20 cellular contexts compared by ENCODE assay signal in the genomic region with DNA sequence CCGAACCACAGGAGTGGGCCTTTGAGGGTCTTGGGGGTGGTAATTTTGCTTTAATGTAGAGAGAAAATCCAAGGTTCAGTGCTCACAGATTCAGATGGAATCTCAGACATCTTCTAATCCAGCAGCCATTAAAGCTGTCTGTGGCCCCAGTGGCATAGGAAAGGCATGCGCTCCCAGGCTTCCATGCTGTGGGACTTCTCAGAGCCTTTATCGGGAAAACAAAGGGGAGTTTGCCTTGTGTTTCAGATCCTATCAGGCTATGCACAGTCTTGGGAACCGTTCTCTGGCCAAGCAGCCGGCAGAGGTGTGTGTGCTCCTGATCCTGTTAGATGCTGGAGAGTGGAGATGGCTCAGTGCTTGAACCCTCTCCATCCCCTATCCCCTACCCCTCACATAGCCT. TPM values are rescaled to one million over a fixed set of nuclear protein-coding genes. Genes with fewer than 3 reads are reported as not detected.
DNase-seq lines count a peak whose midpoint lies in the region; FAIRE-seq and TF ChIP-seq lines count a peak whose summit lies in the region.
"Had no signal": no experiment of that assay in that cellular context is flagged by ENCODE, and none has a peak within 500 bp of the region (broad histone marks: within the 10 kb centered on the region; RNA-seq: fewer than 3 reads in every experiment).

No MANE protein-coding gene starts in this region.

- no peak for TF ChIP-seq CTCF in colonic mucosa (IDR thresholded peaks at IDR 0.05)
- no peak for TF ChIP-seq CTCF in nephron (IDR thresholded peaks at IDR 0.05; ENCODE audit: unreplicated experiment in 3 of 3)

- no peaks in the 10 kb centered on the region for H3K9me3 Mint-ChIP-seq in nephron
- H3K9me3 Mint-ChIP-seq in activated T-helper 2 cell treated with anti-CD3 and anti-CD28 coated beads, Interferon-gamma antibody, Interleukin-2, Interleukin-4, amounts not matched to agents 10 μg/mL and 5 μg/mL and 100 μg/mL, durations not matched to agents 14 hours and 24 hours and 36 hours = no peaks in the 10 kb centered on the region
- H3K9me3 Mint-ChIP-seq in activated CD4-positive, alpha-beta memory T cell treated with anti-CD3 and anti-CD28 coated beads for 36 hours = no peaks in the 10 kb centered on the region
- H3K9me3 Mint-ChIP-seq: activated naive CD4-positive, alpha-beta T cell treated with anti-CD3 and anti-CD28 coated beads for 36 hours; CD4-positive, alpha-beta memory T cell; WTC11 had no signal

- H3K4me1 Mint-ChIP-seq in nephron = peaks cover 24% of the 10 kb centered on the region
- H3K4me1 Mint-ChIP-seq in activated T-helper 2 cell treated with anti-CD3 and anti-CD28 coated beads, Interferon-gamma antibody, Interleukin-2, Interleukin-4, amounts not matched to agents 10 μg/mL and 5 μg/mL and 100 μg/mL, durations not matched to agents 14 hours and 24 hours and 36 hours (ENCODE audit: low read depth) = no peaks in the 10 kb centered on the region
- no peaks in the 10 kb centered on the region for H3K4me1 Mint-ChIP-seq in activated CD4-positive, alpha-beta memory T cell treated with anti-CD3 and anti-CD28 coated beads for 36 hours (ENCODE audit: low read depth)
- H3K4me1 Mint-ChIP-seq: WTC11 had no signal

- H3K27ac Mint-ChIP-seq in nephron = peak overlapping the region in 2 of 3 experiments; percentile 78 to 92
- no peak overlapping the region for H3K27ac Mint-ChIP-seq in activated T-helper 2 cell treated with anti-CD3 and anti-CD28 coated beads, Interferon-gamma antibody, Interleukin-2, Interleukin-4, amounts not matched to agents 10 μg/mL and 5 μg/mL and 100 μg/mL, durations not matched to agents 14 hours and 24 hours and 36 hours
- H3K27ac Mint-ChIP-seq in activated CD4-positive, alpha-beta memory T cell treated with anti-CD3 and anti-CD28 coated beads for 36 hours = no peak overlapping the region
- H3K27ac Mint-ChIP-seq: activated naive CD4-positive, alpha-beta T cell treated with anti-CD3 and anti-CD28 coated beads for 36 hours; WTC11 had no signal

- CTCF ChIA-PET in activated CD4-positive, alpha-beta memory T cell treated with anti-CD3 and anti-CD28 coated beads for 36 hours (lab: Charles Lee) = interaction anchor here (4.4 to 6.3 kb wide), 2 partner anchors 12 to 44 kb away, joined by 15 to 45 read pairs; no protein-coding TSS in a partner anchor

- no peak overlapping the region for H3K4me3 Mint-ChIP-seq in nephron
- no peak overlapping the region for H3K4me3 Mint-ChIP-seq in activated T-helper 2 cell treated with anti-CD3 and anti-CD28 coated beads, Interferon-gamma antibody, Interleukin-2, Interleukin-4, amounts not matched to agents 10 μg/mL and 5 μg/mL and 100 μg/mL, durations not matched to agents 14 hours and 24 hours and 36 hours (ENCODE audit: low read depth)
- H3K4me3 Mint-ChIP-seq in activated CD4-positive, alpha-beta memory T cell treated with anti-CD3 and anti-CD28 coated beads for 36 hours = no peak overlapping the region
- H3K4me3 Mint-ChIP-seq: activated naive CD4-positive, alpha-beta T cell treated with anti-CD3 and anti-CD28 coated beads for 36 hours; CD4-positive, alpha-beta memory T cell; WTC11 had no signal

- no peaks in the 10 kb centered on the region for H3K9me3 ChIP-seq in colonic mucosa
- H3K9me3 ChIP-seq: MG63, ovary had no signal

- H3K27ac ChIP-seq in angular gyrus (ENCODE audit: low read depth, low read length) (peak overlapping the region; percentile 14), colonic mucosa (peak overlapping the region; percentile 73), temporal lobe (ENCODE audit: low read depth, low read length) (peak overlapping the region; percentile 84)
- H3K27ac ChIP-seq: GM23248, ovary had no signal

- H3K36me3 Mint-ChIP-seq in nephron (ENCODE audit: low read depth) = no peaks in the 10 kb centered on the region
- no peaks in the 10 kb centered on the region for H3K36me3 Mint-ChIP-seq in activated T-helper 2 cell treated with anti-CD3 and anti-CD28 coated beads, Interferon-gamma antibody, Interleukin-2, Interleukin-4, amounts not matched to agents 10 μg/mL and 5 μg/mL and 100 μg/mL, durations not matched to agents 14 hours and 24 hours and 36 hours (ENCODE audit: low read depth)
- H3K36me3 Mint-ChIP-seq in activated CD4-positive, alpha-beta memory T cell treated with anti-CD3 and anti-CD28 coated beads for 36 hours = no peaks in the 10 kb centered on the region
- H3K36me3 Mint-ChIP-seq: CD4-positive, alpha-beta memory T cell; WTC11 had no signal

- TF ChIP-seq POLR2A in GM12891 (IDR thresholded peaks at IDR 0.05; ENCODE audit: low read depth, low read length) = no peak

- no peak for DNase-seq in colonic mucosa
- no peak for DNase-seq in GM12891 (ENCODE audit: insufficient read length, low spot score)
- no peak for DNase-seq in activated T-helper 2 cell treated with anti-CD3 and anti-CD28 coated beads, Interferon-gamma antibody, Interleukin-2, Interleukin-4, amounts not matched to agents 10 μg/mL and 5 μg/mL and 100 μg/mL, durations not matched to agents 14 hours and 24 hours and 36 hours (ENCODE audit: low spot score)
- no peak for DNase-seq in activated CD4-positive, alpha-beta memory T cell treated with anti-CD3 and anti-CD28 coated beads for 36 hours
- DNase-seq: activated CD4-positive, alpha-beta T cell treated with anti-CD3 and anti-CD28 coated beads, Interleukin-2, amount 50 U/mL, for 4 hours; activated naive CD4-positive, alpha-beta T cell treated with anti-CD3 and anti-CD28 coated beads for 36 hours; aorta; CD4-positive, alpha-beta memory T cell; GF-D8; GM23248; IMR-90; MG63; NCI-H1436; NCI-H526 treated with DMSO at 0.1 percent for 48 hours; ovary; T-helper 9 cell had no signal

- peak overlapping the region in 1 of 2 donors; percentile 73 for H3K9ac ChIP-seq in colonic mucosa (ENCODE audit: low read depth in 2 of 2, low read length in 2 of 2)
- H3K9ac ChIP-seq: GM23248 had no signal

- POLR2A ChIA-PET in activated CD4-positive, alpha-beta memory T cell treated with anti-CD3 and anti-CD28 coated beads for 36 hours (lab: Charles Lee) = no interaction called here

- intact Hi-C loops in colonic mucosa (cut with DNase I) = no loop called here
- intact Hi-C loops in activated T-helper 2 cell treated with anti-CD3 and anti-CD28 coated beads, Interferon-gamma antibody, Interleukin-2, Interleukin-4, amounts not matched to agents 10 μg/mL and 5 μg/mL and 100 μg/mL, durations not matched to agents 14 hours and 24 hours and 36 hours (cut with micrococcal nuclease) = no loop called here
- intact Hi-C loops in activated CD4-positive, alpha-beta memory T cell treated with anti-CD3 and anti-CD28 coated beads for 36 hours (cut with micrococcal nuclease) = no loop called here

- H3K27me3 Mint-ChIP-seq in nephron (ENCODE audit: low read depth) = peaks cover 12% of the 10 kb centered on the region
- H3K27me3 Mint-ChIP-seq in activated T-helper 2 cell treated with anti-CD3 and anti-CD28 coated beads, Interferon-gamma antibody, Interleukin-2, Interleukin-4, amounts not matched to agents 10 μg/mL and 5 μg/mL and 100 μg/mL, durations not matched to agents 14 hours and 24 hours and 36 hours (ENCODE audit: low read depth) = peaks cover 30% of the 10 kb centered on the region
- peaks cover 18% of the 10 kb centered on the region for H3K27me3 Mint-ChIP-seq in activated CD4-positive, alpha-beta memory T cell treated with anti-CD3 and anti-CD28 coated beads for 36 hours

- no peak overlapping the region for H3K4me3 ChIP-seq in colonic mucosa
- H3K4me3 ChIP-seq: GM23248, MG63, ovary had no signal

- no peak for FAIRE-seq in GM12891 (lab: Jason Lieb, UNC)

- H3K27me3 ChIP-seq in colonic mucosa = no peaks in the 10 kb centered on the region
- H3K27me3 ChIP-seq: MG63, ovary had no signal

- H3K4me1 ChIP-seq in colonic mucosa = peaks cover 13% of the 10 kb centered on the region

- H3K36me3 ChIP-seq in colonic mucosa = no peaks in the 10 kb centered on the region
- H3K36me3 ChIP-seq: MG63, ovary had no signal

TF ChIP-seq in GM12891, 5 proteins besides CTCF, POLR2A, EP300 and RAD21:
- TF ChIP-seq POLR2AphosphoS5 (IDR thresholded peaks at IDR 0.05; ENCODE audit: low read depth, low read length) (no peak), TAF1 (IDR thresholded peaks at IDR 0.05; ENCODE audit: low read depth, low read length) (no peak), POU2F2 (IDR thresholded peaks at IDR 0.05; ENCODE audit: low read depth, low read length) (no peak), PAX5 (IDR thresholded peaks at IDR 0.05; ENCODE audit: insufficient read depth, low read length, severe bottlenecking) (no peak), SPI1 (IDR thresholded peaks at IDR 0.05; ENCODE audit: low read depth, low read length) (no peak)

RNA-seq across cellular contexts. Expression of a gene that starts 7.8 kb away (rescaled TPM):
- total RNA-seq in colonic mucosa (100 to 1,000 TPM in 1 of 2 donors, 10 to 100 TPM in 1; 68.9 to 126 TPM), temporal lobe (47.0 TPM)
- 1.1 TPM for polyA plus RNA-seq in GM12891 (2012; ENCODE audit: low read depth, missing spikeins)
- 1.8 and 1.9 TPM in 2 replicates for total RNA-seq in activated T-helper 2 cell treated with anti-CD3 and anti-CD28 coated beads, Interferon-gamma antibody, Interleukin-2, Interleukin-4, amounts not matched to agents 10 μg/mL and 5 μg/mL and 100 μg/mL, durations not matched to agents 14 hours and 24 hours and 36 hours
- 1 to 10 TPM; 4.7 to 6.0 TPM for total RNA-seq in activated CD4-positive, alpha-beta memory T cell treated with anti-CD3 and anti-CD28 coated beads for 36 hours

RNA-seq across cellular contexts. Expression of a gene that starts 31.9 kb away (rescaled TPM):
- under 1 TPM; 0.27 to 0.82 TPM for total RNA-seq in colonic mucosa
- 0.49 TPM for total RNA-seq in temporal lobe
- polyA plus RNA-seq in GM12891 (2012; ENCODE audit: low read depth, missing spikeins) = not detected
- not detected in 2 replicates for total RNA-seq in activated T-helper 2 cell treated with anti-CD3 and anti-CD28 coated beads, Interferon-gamma antibody, Interleukin-2, Interleukin-4, amounts not matched to agents 10 μg/mL and 5 μg/mL and 100 μg/mL, durations not matched to agents 14 hours and 24 hours and 36 hours
- not detected for total RNA-seq in activated CD4-positive, alpha-beta memory T cell treated with anti-CD3 and anti-CD28 coated beads for 36 hours
- total RNA-seq: CD4-positive, alpha-beta memory T cell; GM23248; IMR-90 had no signal
- polyA plus RNA-seq: CD4-positive, alpha-beta memory T cell; GM23248; IMR-90 had no signal

RNA-seq across cellular contexts. Expression of a gene that starts 58.4 kb away (rescaled TPM):
- total RNA-seq in colonic mucosa = not detected
- total RNA-seq in temporal lobe = 0.74 TPM
- 0.55 TPM for polyA plus RNA-seq in GM12891 (2012; ENCODE audit: low read depth, missing spikeins)
- not detected in 2 replicates for total RNA-seq in activated T-helper 2 cell treated with anti-CD3 and anti-CD28 coated beads, Interferon-gamma antibody, Interleukin-2, Interleukin-4, amounts not matched to agents 10 μg/mL and 5 μg/mL and 100 μg/mL, durations not matched to agents 14 hours and 24 hours and 36 hours
- total RNA-seq in activated CD4-positive, alpha-beta memory T cell treated with anti-CD3 and anti-CD28 coated beads for 36 hours = not detected
- total RNA-seq: aorta; CD4-positive, alpha-beta memory T cell; GM23248; IMR-90; WTC11 had no signal
- polyA plus RNA-seq: CD4-positive, alpha-beta memory T cell; GM23248; IMR-90 had no signal

Comparison
In these comparisons a context has a peak if more than half of its experiments do, and no peak if none do; other contexts are left out.
1. H3K27ac ChIP-seq: peak in every context shown above with its lines; median percentile 84 in temporal lobe; 73 in colonic mucosa; 14 in angular gyrus.
2. H3K27ac Mint-ChIP-seq: peak in nephron (2 of 3); none in activated T-helper 2 cell treated with anti-CD3 and anti-CD28 coated beads, Interferon-gamma antibody, Interleukin-2, Interleukin-4, amounts not matched to agents 10 μg/mL and 5 μg/mL and 100 μg/mL, durations not matched to agents 14 hours and 24 hours and 36 hours (single experiment) and activated CD4-positive, alpha-beta memory T cell treated with anti-CD3 and anti-CD28 coated beads for 36 hours (single experiment).